Comparison of ENCODE assay signal across 19 cellular contexts in the genomic region with DNA sequence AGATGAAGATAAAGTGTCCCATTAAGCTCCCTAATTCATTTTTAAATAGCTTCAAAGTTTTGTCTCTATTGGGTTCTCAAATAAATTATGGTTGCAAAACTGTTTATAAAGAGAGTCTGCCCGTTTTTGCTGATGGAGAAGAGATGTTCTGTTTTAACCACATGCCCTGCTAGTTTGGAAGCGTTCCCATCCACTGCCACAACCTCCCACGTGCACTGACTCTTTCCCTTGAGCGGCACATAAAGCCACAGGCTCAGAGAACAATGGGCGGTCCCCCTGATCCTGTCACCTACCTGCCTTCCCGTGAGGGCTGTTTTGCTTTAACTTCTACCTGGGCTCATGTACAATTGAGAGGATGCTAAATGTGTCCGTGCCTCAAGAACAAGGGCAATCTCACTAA.
DNase-seq lines count a peak whose midpoint lies in the region; ATAC-seq and TF ChIP-seq lines count a peak whose summit lies in the region.
"Had no signal": no experiment of that assay in that cellular context is flagged by ENCODE, and none has a peak within 500 bp of the region (broad histone marks: within the 10 kb centered on the region; RNA-seq: fewer than 3 reads in every experiment).

No MANE protein-coding gene starts in this region.

- H3K4me3 ChIP-seq in SK-N-MC (no peak overlapping the region), testis (no peak overlapping the region), right lobe of liver (no peak overlapping the region)
- H3K4me3 ChIP-seq: BLaER1 had no signal

- H3K36me3 ChIP-seq in SK-N-MC (ENCODE audit: insufficient read depth, low read length), result peaks cover 9% of the 10 kb centered on the region
- H3K36me3 ChIP-seq in testis (ENCODE audit: low read depth, missing control alignments), result no peaks in the 10 kb centered on the region
- H3K36me3 ChIP-seq in right lobe of liver, result no peaks in the 10 kb centered on the region
- H3K36me3 ChIP-seq: BLaER1 had no signal

- DNase-seq in NCI-H748 (lab: John Stamatoyannopoulos, UW; ENCODE audit: unreplicated experiment) (peak; percentile 26), NCI-H748 treated with DMSO at 0.1 percent for 48 hours (lab: John Stamatoyannopoulos, UW) (no peak), M059J (ENCODE audit: low read depth) (peak; percentile 54), SK-N-MC (ENCODE audit: low read depth, low spot score) (no peak), testis (peak; percentile 25), NCI-H1048 (lab: John Stamatoyannopoulos, UW) (no peak), right lobe of liver (no peak)
- DNase-seq: CD8-positive, alpha-beta T cell; DMS79; Karpas-422; MM.1S; NCI-H187; NCI-H524 treated with DMSO at 0.1 percent for 48 hours; OCI-M1; SIG-M5; T-helper 17 cell had no signal

- TF ChIP-seq CTCF in testis (IDR thresholded peaks at IDR 0.05) (no peak), right lobe of liver (IDR thresholded peaks at IDR 0.05) (no peak)

- ATAC-seq in right lobe of liver, result no peak
- ATAC-seq in GM18519 (IDR thresholded peaks at IDR 0.05; ENCODE audit: low FRiP score, unreplicated experiment), result no peak
- ATAC-seq: CD8-positive, alpha-beta T cell; T-helper 17 cell had no signal

- H3K9ac ChIP-seq in SK-N-MC (ENCODE audit: insufficient read length), result no peak overlapping the region
- H3K9ac ChIP-seq: BLaER1 had no signal

- H3K4me1 ChIP-seq in testis (peaks cover 6% of the 10 kb centered on the region), right lobe of liver (no peaks in the 10 kb centered on the region)
- H3K4me1 ChIP-seq: BLaER1 had no signal

- H3K27me3 ChIP-seq in testis, result no peaks in the 10 kb centered on the region
- no peaks in the 10 kb centered on the region for H3K27me3 ChIP-seq in right lobe of liver
- H3K27me3 ChIP-seq: BLaER1 had no signal

- H3K27ac ChIP-seq in SK-N-MC, result peak overlapping the region; percentile 52; the same call in 1 of the 2 replicates
- no peak overlapping the region for H3K27ac ChIP-seq in testis
- no peak overlapping the region for H3K27ac ChIP-seq in right lobe of liver
- H3K27ac ChIP-seq: BLaER1, RWPE1 had no signal

- intact Hi-C loops in testis (cut with DNase I; ENCODE audit: low total_unique reads) (no loop called here), right lobe of liver (cut with DNase I) (no loop called here)

- TF ChIP-seq POLR2A in testis (IDR thresholded peaks at IDR 0.05), result no peak
- TF ChIP-seq POLR2A in right lobe of liver (IDR thresholded peaks at IDR 0.05), result no peak

- no peaks in the 10 kb centered on the region for H3K9me3 ChIP-seq in SK-N-MC (ENCODE audit: low read depth, low read length)
- no peaks in the 10 kb centered on the region for H3K9me3 ChIP-seq in testis
- no peaks in the 10 kb centered on the region for H3K9me3 ChIP-seq in right lobe of liver
- H3K9me3 ChIP-seq: BLaER1 had no signal

- 58 to 71% methylated on average over 7 of the region's 7 CpGs for WGBS in testis, 2 donors
- 67% methylated on average over 7 of the region's 7 CpGs for WGBS in right lobe of liver (ENCODE audit: insufficient coverage, low coverage, low lambda C conversion rate, missing lambda C conversion rate)

Comparison
In these comparisons a context has a peak if more than half of its experiments do, and no peak if none do; other contexts are left out.
1. DNase-seq: peak in NCI-H748 (single experiment), M059J (single experiment) and testis (single experiment); none in NCI-H748 treated with DMSO at 0.1 percent for 48 hours (single experiment), SK-N-MC (single experiment), NCI-H1048 (single experiment) and right lobe of liver (0 of 3).